In genomic region chr10:96395931-96396877, GRCh38 we compare ENCODE assay signal across 8 cellular contexts. TPM values are rescaled to one million over a fixed set of nuclear protein-coding genes. Genes with fewer than 3 reads are reported as not detected.
DNase-seq lines count a peak whose midpoint lies in the region; ATAC-seq and TF ChIP-seq lines count a peak whose summit lies in the region.

No MANE protein-coding gene starts in this region.

- H3K27ac ChIP-seq in left ventricle myocardium inferior (replicated peaks) (peak overlapping the region; percentile 8), psoas muscle (no peak overlapping the region)

- no peaks in the 10 kb centered on the region for H3K9me3 Mint-ChIP-seq in activated naive CD8-positive, alpha-beta T cell treated with anti-CD3 and anti-CD28 coated beads, Interleukin-2, amount 10 ng/mL, durations not matched to agents 7 days and 5 days

- peaks cover 6% of the 10 kb centered on the region for H3K4me1 Mint-ChIP-seq in activated naive CD8-positive, alpha-beta T cell treated with anti-CD3 and anti-CD28 coated beads, Interleukin-2, amount 10 ng/mL, durations not matched to agents 7 days and 5 days

- DNase-seq in ELR (ENCODE audit: low read depth) (peak; percentile 71), HuH-7 (ENCODE audit: low spot score) (peak; percentile 78), SKM-1 (lab: John Stamatoyannopoulos, UW; ENCODE audit: unreplicated experiment) (peak; percentile 35), left ventricle myocardium inferior (peak; percentile 61), psoas muscle (peak; percentile 56 to 80)
- peak; percentile 61 for DNase-seq in activated naive CD8-positive, alpha-beta T cell treated with anti-CD3 and anti-CD28 coated beads, Interleukin-2, amount 10 ng/mL, durations not matched to agents 7 days and 5 days

- no peaks in the 10 kb centered on the region for H3K36me3 ChIP-seq in left ventricle myocardium inferior
- no peaks in the 10 kb centered on the region for H3K36me3 ChIP-seq in psoas muscle (ENCODE audit: insufficient read depth in 1 of 2, low read depth in 1 of 2)

- peak; percentile 91 for TF ChIP-seq CTCF in left ventricle myocardium inferior (IDR thresholded peaks at IDR 0.05; ENCODE audit: borderline replicate concordance)
- TF ChIP-seq CTCF in psoas muscle (IDR thresholded peaks at IDR 0.05): peak; percentile 86

- H3K27me3 Mint-ChIP-seq in activated naive CD8-positive, alpha-beta T cell treated with anti-CD3 and anti-CD28 coated beads, Interleukin-2, amount 10 ng/mL, durations not matched to agents 7 days and 5 days: peaks cover 12% of the 10 kb centered on the region

- WGBS in psoas muscle, 3 donors: 28 to 31% (median 29%) methylated on average over 24 of the region's 24 CpGs

- POLR2A ChIA-PET in activated naive CD8-positive, alpha-beta T cell treated with anti-CD3 and anti-CD28 coated beads, Interleukin-2, amount 10 ng/mL, durations not matched to agents 7 days and 5 days (lab: Charles Lee): interaction anchor here (0.6 kb wide), 2 partner anchors 26 to 437 kb away, joined by 3 to 5 read pairs; no protein-coding TSS in a partner anchor

- H3K27ac Mint-ChIP-seq in activated naive CD8-positive, alpha-beta T cell treated with anti-CD3 and anti-CD28 coated beads, Interleukin-2, amount 10 ng/mL, durations not matched to agents 7 days and 5 days: no peak overlapping the region

- H3K9me3 ChIP-seq in left ventricle myocardium inferior (replicated peaks): no peaks in the 10 kb centered on the region
- H3K9me3 ChIP-seq in psoas muscle: no peaks in the 10 kb centered on the region

- H3K4me3 Mint-ChIP-seq in activated naive CD8-positive, alpha-beta T cell treated with anti-CD3 and anti-CD28 coated beads, Interleukin-2, amount 10 ng/mL, durations not matched to agents 7 days and 5 days: peak overlapping the region; percentile 27

- no peaks in the 10 kb centered on the region for H3K36me3 Mint-ChIP-seq in activated naive CD8-positive, alpha-beta T cell treated with anti-CD3 and anti-CD28 coated beads, Interleukin-2, amount 10 ng/mL, durations not matched to agents 7 days and 5 days

- H3K27me3 ChIP-seq in left ventricle myocardium inferior (ENCODE audit: low read depth) (peaks cover 16% of the 10 kb centered on the region), psoas muscle (ENCODE audit: insufficient read depth in 3 of 3, low read length in 2 of 3) (peaks cover 0 to 2% (median 0%) of the 10 kb centered on the region in 3 donors)

- H3K4me3 ChIP-seq in left ventricle myocardium inferior (no peak overlapping the region), psoas muscle (no peak overlapping the region)

- H3K4me1 ChIP-seq in left ventricle myocardium inferior (peaks cover 54% of the 10 kb centered on the region), psoas muscle (no peaks in the 10 kb centered on the region)

- intact Hi-C loops in left ventricle myocardium inferior (cut with micrococcal nuclease): loop anchor here (5.0 kb wide), 1 partner anchor 116 kb away; the partner anchor contains the start of gene TLL2
- intact Hi-C loops in psoas muscle (cut with DNase I): loop anchor here (5.0 to 10.0 kb wide), 5 partner anchors 116 to 629 kb away; partner anchors contain the start of genes LCOR (in 2 of the 2) and TLL2 (in 1 of the 2)

- peak; percentile 84 for ATAC-seq in activated naive CD8-positive, alpha-beta T cell treated with anti-CD3 and anti-CD28 coated beads, Interleukin-2, amount 10 ng/mL, durations not matched to agents 7 days and 5 days (ENCODE audit: low read depth)
- peak; percentile 75 to 94 (median 83) for ATAC-seq in psoas muscle
- no peak for ATAC-seq in GM21526 (IDR thresholded peaks at IDR 0.05; ENCODE audit: low FRiP score, unreplicated experiment)
- no peak for ATAC-seq in GM21717 (IDR thresholded peaks at IDR 0.05; ENCODE audit: unreplicated experiment)

RNA-seq across cellular contexts. Expression of gene OPALIN, which starts 37.4 kb away (rescaled TPM):
- not detected for total RNA-seq in activated naive CD8-positive, alpha-beta T cell treated with anti-CD3 and anti-CD28 coated beads, Interleukin-2, amount 10 ng/mL, durations not matched to agents 7 days and 5 days
- total RNA-seq in left ventricle myocardium inferior (not detected), psoas muscle (not detected)
- under 1 TPM in 1 of 3 donors, not detected in 2; 0.17 TPM for polyA plus RNA-seq in psoas muscle

Comparison
In these comparisons a context has a peak if more than half of its experiments do, and no peak if none do; other contexts are left out.
1. ATAC-seq: peak in activated naive CD8-positive, alpha-beta T cell treated with anti-CD3 and anti-CD28 coated beads, Interleukin-2, amount 10 ng/mL, durations not matched to agents 7 days and 5 days (single experiment) and psoas muscle (4 of 4); none in GM21526 (single experiment) and GM21717 (single experiment).
2. Peak in every context shown above with its lines, with median percentiles within 50 percentile points of each other: DNase-seq.